In the genomic region with DNA sequence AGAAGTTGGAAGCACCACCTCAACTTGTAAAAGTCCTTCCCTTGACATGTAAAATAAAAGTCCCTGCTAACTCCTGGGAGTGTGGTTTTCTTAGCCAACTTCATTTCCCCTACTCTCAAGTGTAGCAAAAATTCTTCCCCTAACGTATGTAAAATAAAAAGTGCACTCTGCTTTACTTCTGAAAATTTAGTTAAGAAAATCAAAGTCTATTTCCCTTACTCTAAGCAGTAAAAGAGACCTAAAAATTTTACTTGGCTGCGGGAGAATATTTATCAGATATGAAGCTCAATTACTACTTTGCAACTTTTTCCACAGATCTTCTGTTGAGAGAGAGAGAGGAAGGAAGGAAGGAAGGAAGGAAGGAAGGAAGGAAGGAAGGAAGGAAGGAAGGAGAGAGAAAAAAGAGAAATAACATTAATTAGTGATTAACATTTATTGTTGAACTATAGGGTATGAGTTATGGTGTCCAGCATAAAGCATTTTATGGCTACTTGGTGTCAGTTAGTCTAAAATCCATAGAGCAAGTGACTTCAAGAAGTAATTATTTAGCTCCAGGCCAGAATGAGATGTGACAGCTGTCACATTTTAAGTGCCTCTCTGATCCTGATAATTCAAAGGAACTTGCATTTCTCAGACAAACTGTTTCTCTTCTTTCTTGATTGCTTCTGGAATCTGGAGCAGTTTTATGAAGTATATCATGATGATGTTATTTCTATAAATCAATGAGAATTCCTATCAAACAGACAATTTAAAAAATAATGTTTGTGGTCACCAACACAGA, we compare ENCODE assay signal across 20 cellular contexts.
"Had no signal": no experiment of that assay in that cellular context is flagged by ENCODE, and none has a peak within 500 bp of the region (broad histone marks: within the 10 kb centered on the region; RNA-seq: fewer than 3 reads in every experiment).

No MANE protein-coding gene starts in this region.

- H3K27me3 ChIP-seq: colonic mucosa, foreskin keratinocyte, heart left ventricle, neutrophil, right lobe of liver, transverse colon had no signal

- H3K4me3 ChIP-seq: colonic mucosa, heart left ventricle, psoas muscle, right lobe of liver, thoracic aorta, transverse colon had no signal

- H3K27ac ChIP-seq: colonic mucosa, foreskin keratinocyte, heart left ventricle, neutrophil, psoas muscle, right lobe of liver, thoracic aorta, transverse colon had no signal

- DNase-seq: colonic mucosa; dermis blood vessel endothelial cell; foreskin keratinocyte; heart left ventricle; hippocampal formation; left colon; mesendoderm; naive B cell; nephron progenitor cell; psoas muscle; retina; right lobe of liver; stimulated activated CD4-positive, alpha-beta T cell treated with anti-CD3 and anti-CD28 coated beads, Interleukin-1b, Interleukin-23, amount 100 ng/mL, for 48 hours; stimulated activated CD4-positive, alpha-beta T cell treated with anti-CD3 and anti-CD28 coated beads, Interleukin-4, amount 100 ng/mL, for 24 hours; stimulated activated naive CD8-positive, alpha-beta T cell treated with anti-CD3 and anti-CD28 coated beads, Interleukin-15, amount 100 ng/mL, for 72 hours; substantia nigra; transverse colon had no signal

- H3K36me3 ChIP-seq: colonic mucosa, heart left ventricle, neutrophil, right lobe of liver, thoracic aorta, transverse colon had no signal

- H3K9me3 ChIP-seq: colonic mucosa, heart left ventricle, neutrophil, psoas muscle, right lobe of liver, thoracic aorta, transverse colon had no signal

- H3K4me1 ChIP-seq: colonic mucosa, foreskin keratinocyte, psoas muscle, right lobe of liver, transverse colon had no signal

- ATAC-seq: foreskin keratinocyte; heart left ventricle; left colon; psoas muscle; right lobe of liver; stimulated activated memory B cell treated with anti-CD40 and anti-IgM and Interleukin-4, amounts not matched to agents 10 μg/mL and 1 μg/mL and 100 μg/mL, for 72 hours; stimulated activated naive CD8-positive, alpha-beta T cell treated with anti-CD3 and anti-CD28 coated beads, Interleukin-15, amount 100 ng/mL, for 72 hours had no signal
